In genomic region chr10:73232887-73233286, GRCh38 we compare ENCODE assay signal across 1 cellular context.
A peak's percentile ranks its signal among the peaks of the same experiment; 100 is the strongest.
TF ChIP-seq lines count a peak whose summit lies in the region.

No MANE protein-coding gene starts in this region.

TF ChIP-seq in K562, 482 proteins besides CTCF, POLR2A, EP300 and RAD21 (continued from another document):
- TF ChIP-seq NKRF (IDR thresholded peaks at IDR 0.05; ENCODE audit: borderline replicate concordance) (0 out of 2 replicates have a peak, but pooled peaks have one; percentile 1), TSC22D4 (tag; IDR thresholded peaks at IDR 0.05) (no peak), KLF16 (IDR thresholded peaks at IDR 0.05) (peak; percentile 51; the same call in 1 of the 2 replicates), PATZ1 (CRISPR knock-in tag; IDR thresholded peaks at IDR 0.05; ENCODE audit: borderline replicate concordance) (no peak), CREM (IDR thresholded peaks at IDR 0.05; ENCODE audit: low read depth) (peak; percentile 53; the same call in 1 of the 2 replicates), ZBTB17 (CRISPR knock-in tag; IDR thresholded peaks at IDR 0.05) (no peak), NR4A1 (CRISPR knock-in tag; IDR thresholded peaks at IDR 0.05) (no peak), NR4A1 (tag; IDR thresholded peaks at IDR 0.05) (no peak), ZNF274 (IDR thresholded peaks at IDR 0.05; ENCODE audit: borderline replicate concordance, low read depth, low read length) (no peak), PHB2 (IDR thresholded peaks at IDR 0.05; ENCODE audit: low read depth) (no peak), JUND (IDR thresholded peaks at IDR 0.05; ENCODE audit: borderline replicate concordance, low read depth, low read length) (peak; percentile 34; the same call in 1 of the 2 replicates), JUND (tag; IDR thresholded peaks at IDR 0.05; ENCODE audit: borderline replicate concordance, low read depth, low read length) (no peak), SMC3 (conservative IDR thresholded peaks at IDR 0.05; ENCODE audit: insufficient read depth, low read depth, low read length) (peak; percentile 77), ZBTB40 (IDR thresholded peaks at IDR 0.05) (no peak), ZBTB40 (CRISPR knock-in tag; IDR thresholded peaks at IDR 0.05) (no peak), SOX6 (IDR thresholded peaks at IDR 0.05) (0 out of 2 replicates have a peak, but pooled peaks have one; percentile 17), XRCC3 (IDR thresholded peaks at IDR 0.05) (no peak), PTTG1 (tag; IDR thresholded peaks at IDR 0.05; ENCODE audit: low read depth) (no peak), CCNT2 (IDR thresholded peaks at IDR 0.05; ENCODE audit: borderline replicate concordance, extremely low read depth, insufficient read length, low read depth, low read length) (no peak), ZNF707 (CRISPR knock-in tag; conservative IDR thresholded peaks at IDR 0.05) (no peak)
